ENCODE assay signal across 1 cellular context in the genomic region with DNA sequence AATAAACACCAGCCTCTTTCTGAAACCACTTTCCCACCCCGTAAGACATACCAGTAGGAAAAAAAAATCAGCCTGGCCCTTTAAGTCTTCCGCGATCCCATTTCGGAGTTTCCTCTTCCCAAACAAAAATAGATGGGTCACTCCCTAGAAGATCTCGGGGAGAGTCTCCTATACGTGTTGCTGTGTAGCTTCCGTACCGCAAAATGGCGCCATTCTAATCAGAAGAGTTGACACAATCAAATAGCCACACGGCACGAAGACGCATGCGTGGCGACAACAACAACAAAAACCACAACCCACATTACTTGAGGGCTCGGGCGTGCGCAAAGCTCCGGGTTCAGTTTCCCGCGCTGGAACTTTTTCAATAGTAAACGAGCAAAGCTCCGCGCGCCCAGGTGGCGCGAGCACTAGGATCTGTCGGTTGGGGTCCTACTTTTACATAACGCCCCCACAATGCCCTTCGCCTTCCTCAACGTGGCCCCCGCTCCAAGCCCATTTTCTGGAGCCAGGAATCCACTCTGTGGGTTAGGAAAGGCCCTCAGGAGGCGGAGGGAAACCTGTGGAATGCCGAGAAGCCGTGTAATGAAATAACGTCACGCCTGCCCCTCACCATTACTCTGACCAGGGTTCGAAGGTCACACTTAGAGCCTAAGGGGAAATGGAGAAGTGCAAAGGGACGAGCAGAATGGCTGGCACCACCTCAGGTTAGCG.
TF ChIP-seq lines count a peak whose summit lies in the region.

Gene GPANK1 (minus strand): TSS at position 208 of the 711 bp plus-strand sequence. CDS start 519 bp downstream, outside the sequence.

TF ChIP-seq in K562, 482 proteins besides CTCF, POLR2A, EP300 and RAD21 (continued from another document and continues in another):
- TF ChIP-seq NR2C1 (IDR thresholded peaks at IDR 0.05) (no peak), NR2C1 (tag; IDR thresholded peaks at IDR 0.05) (peak; percentile 81), MAFG (tag; conservative IDR thresholded peaks at IDR 0.05) (no peak; the same call in 1 of the 2 replicates), ZNF561 (CRISPR knock-in tag; conservative IDR thresholded peaks at IDR 0.05) (no peak), SFPQ (IDR thresholded peaks at IDR 0.05; ENCODE audit: low read depth, low read length) (no peak), SPI1 (IDR thresholded peaks at IDR 0.05; ENCODE audit: borderline replicate concordance, low read depth, low read length) (peak; percentile 96), ETV1 (tag; conservative IDR thresholded peaks at IDR 0.05; ENCODE audit: low read depth) (peak; percentile 70), HOMEZ (CRISPR knock-in tag; IDR thresholded peaks at IDR 0.05) (no peak), PHB2 (IDR thresholded peaks at IDR 0.05; ENCODE audit: low read depth) (no peak), ZBTB7A (IDR thresholded peaks at IDR 0.05; ENCODE audit: borderline replicate concordance, control insufficient read depth, low read depth, low read length) (no peak), MYNN (IDR thresholded peaks at IDR 0.05) (no peak; the same call in 1 of the 2 replicates), MYNN (CRISPR knock-in tag; IDR thresholded peaks at IDR 0.05) (no peak), BRF2 (IDR thresholded peaks at IDR 0.05; ENCODE audit: borderline replicate concordance, insufficient read depth, insufficient read length) (no peak), ZBTB11 (CRISPR knock-in tag; IDR thresholded peaks at IDR 0.05) (no peak), SNIP1 (IDR thresholded peaks at IDR 0.05; ENCODE audit: low read depth) (0 out of 2 replicates have a peak, but pooled peaks have one; percentile 24), HDAC8 (tag; IDR thresholded peaks at IDR 0.05) (peak; percentile 81; the same call in 1 of the 2 replicates), KDM4B (IDR thresholded peaks at IDR 0.05; ENCODE audit: borderline replicate concordance in 2 of 2, low read depth in 1 of 2) (0 out of 4 replicates have a peak, but pooled peaks of 1 of the 2 experiments have one; percentile 61), PTRF (tag; IDR thresholded peaks at IDR 0.05) (no peak), PCBP1 (IDR thresholded peaks at IDR 0.05; ENCODE audit: low read depth, low read length, poor library complexity, severe bottlenecking) (no peak), GABPA (tag; conservative IDR thresholded peaks at IDR 0.05; ENCODE audit: low read depth) (no peak), TCF15 (CRISPR knock-in tag; IDR thresholded peaks at IDR 0.05) (peak; percentile 76; the same call in 1 of the 2 replicates), ZSCAN29 (IDR thresholded peaks at IDR 0.05) (no peak), FOXP4 (CRISPR knock-in tag; IDR thresholded peaks at IDR 0.05; ENCODE audit: borderline replicate concordance) (peak; percentile 100), TRIM24 (IDR thresholded peaks at IDR 0.05) (peak; percentile 9 to 20; a peak in 2 of 4 replicates), RFX5 (IDR thresholded peaks at IDR 0.05; ENCODE audit: low read depth, low read length) (no peak), TRIM28 (IDR thresholded peaks at IDR 0.05) (peak; percentile 46; the same call in 1 of the 2 replicates), NCOA1 (IDR thresholded peaks at IDR 0.05; ENCODE audit: low read depth) (0 out of 2 replicates have a peak, but pooled peaks have one; percentile 10), PHF20 (IDR thresholded peaks at IDR 0.05; ENCODE audit: partially characterized antibody) (no peak), TCF3 (CRISPR knock-in tag; IDR thresholded peaks at IDR 0.05) (peak; percentile 48), ZNF644 (tag; IDR thresholded peaks at IDR 0.05; ENCODE audit: low read depth) (no peak; the same call in 1 of the 2 replicates), KAT7 (CRISPR knock-in tag; IDR thresholded peaks at IDR 0.05; ENCODE audit: borderline replicate concordance) (peak; percentile 100), TAF7 (tag; IDR thresholded peaks at IDR 0.05) (peak; percentile 45; the same call in 1 of the 2 replicates), TAF1 (IDR thresholded peaks at IDR 0.05; ENCODE audit: control insufficient read depth, extremely low read depth, insufficient read depth, low read length, severe bottlenecking) (peak; percentile 94), SRSF3 (IDR thresholded peaks at IDR 0.05; ENCODE audit: insufficient read depth, low read length) (peak; percentile 95; the same call in 1 of the 2 replicates), ZNF830 (CRISPR knock-in tag; IDR thresholded peaks at IDR 0.05) (peak; percentile 46; the same call in 1 of the 2 replicates), MEF2A (IDR thresholded peaks at IDR 0.05; ENCODE audit: control insufficient read depth, low read depth, low read length) (no peak; the same call in 1 of the 2 replicates), ZNF217 (CRISPR knock-in tag; IDR thresholded peaks at IDR 0.05) (no peak), ZNF668 (CRISPR knock-in tag; IDR thresholded peaks at IDR 0.05) (peak; percentile 83; the same call in 1 of the 2 replicates), HDAC2 (IDR thresholded peaks at IDR 0.05) (peak; percentile 43; the same call in 1 of the 2 replicates), SMC3 (conservative IDR thresholded peaks at IDR 0.05; ENCODE audit: insufficient read depth, low read depth, low read length) (peak; percentile 23; the same call in 1 of the 2 replicates), ZFP1 (CRISPR knock-in tag; IDR thresholded peaks at IDR 0.05) (no peak), CCAR2 (IDR thresholded peaks at IDR 0.05; ENCODE audit: low read depth, low read length) (0 out of 2 replicates have a peak, but pooled peaks have one; percentile 53), YY1 (IDR thresholded peaks at IDR 0.05; ENCODE audit: borderline replicate concordance in 1 of 3, control insufficient read depth in 1 of 3, extremely low read depth in 1 of 3, insufficient read depth in 3 of 3, insufficient read length in 1 of 3, insufficient replicate concordance in 2 of 3, low read depth in 1 of 3, low read length in 2 of 3) (peak; percentile 92 to 99 (median 97)), ZFPM2 (CRISPR knock-in tag; IDR thresholded peaks at IDR 0.05) (0 out of 2 replicates have a peak, but pooled peaks have one; percentile 4), DPF2 (IDR thresholded peaks at IDR 0.05) (peak; percentile 44)
- TF ChIP-seq, protein P1, sequence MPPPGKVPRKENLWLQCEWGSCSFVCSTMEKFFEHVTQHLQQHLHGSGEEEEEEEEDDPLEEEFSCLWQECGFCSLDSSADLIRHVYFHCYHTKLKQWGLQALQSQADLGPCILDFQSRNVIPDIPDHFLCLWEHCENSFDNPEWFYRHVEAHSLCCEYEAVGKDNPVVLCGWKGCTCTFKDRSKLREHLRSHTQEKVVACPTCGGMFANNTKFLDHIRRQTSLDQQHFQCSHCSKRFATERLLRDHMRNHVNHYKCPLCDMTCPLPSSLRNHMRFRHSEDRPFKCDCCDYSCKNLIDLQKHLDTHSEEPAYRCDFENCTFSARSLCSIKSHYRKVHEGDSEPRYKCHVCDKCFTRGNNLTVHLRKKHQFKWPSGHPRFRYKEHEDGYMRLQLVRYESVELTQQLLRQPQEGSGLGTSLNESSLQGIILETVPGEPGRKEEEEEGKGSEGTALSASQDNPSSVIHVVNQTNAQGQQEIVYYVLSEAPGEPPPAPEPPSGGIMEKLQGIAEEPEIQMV (tag; conservative IDR thresholded peaks at IDR 0.05; ENCODE audit: low read depth): no peak
- TF ChIP-seq, protein P2, sequence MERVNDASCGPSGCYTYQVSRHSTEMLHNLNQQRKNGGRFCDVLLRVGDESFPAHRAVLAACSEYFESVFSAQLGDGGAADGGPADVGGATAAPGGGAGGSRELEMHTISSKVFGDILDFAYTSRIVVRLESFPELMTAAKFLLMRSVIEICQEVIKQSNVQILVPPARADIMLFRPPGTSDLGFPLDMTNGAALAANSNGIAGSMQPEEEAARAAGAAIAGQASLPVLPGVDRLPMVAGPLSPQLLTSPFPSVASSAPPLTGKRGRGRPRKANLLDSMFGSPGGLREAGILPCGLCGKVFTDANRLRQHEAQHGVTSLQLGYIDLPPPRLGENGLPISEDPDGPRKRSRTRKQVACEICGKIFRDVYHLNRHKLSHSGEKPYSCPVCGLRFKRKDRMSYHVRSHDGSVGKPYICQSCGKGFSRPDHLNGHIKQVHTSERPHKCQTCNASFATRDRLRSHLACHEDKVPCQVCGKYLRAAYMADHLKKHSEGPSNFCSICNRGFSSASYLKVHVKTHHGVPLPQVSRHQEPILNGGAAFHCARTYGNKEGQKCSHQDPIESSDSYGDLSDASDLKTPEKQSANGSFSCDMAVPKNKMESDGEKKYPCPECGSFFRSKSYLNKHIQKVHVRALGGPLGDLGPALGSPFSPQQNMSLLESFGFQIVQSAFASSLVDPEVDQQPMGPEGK (CRISPR knock-in tag; IDR thresholded peaks at IDR 0.05; ENCODE audit: borderline replicate concordance): no peak
